In the genomic region with DNA sequence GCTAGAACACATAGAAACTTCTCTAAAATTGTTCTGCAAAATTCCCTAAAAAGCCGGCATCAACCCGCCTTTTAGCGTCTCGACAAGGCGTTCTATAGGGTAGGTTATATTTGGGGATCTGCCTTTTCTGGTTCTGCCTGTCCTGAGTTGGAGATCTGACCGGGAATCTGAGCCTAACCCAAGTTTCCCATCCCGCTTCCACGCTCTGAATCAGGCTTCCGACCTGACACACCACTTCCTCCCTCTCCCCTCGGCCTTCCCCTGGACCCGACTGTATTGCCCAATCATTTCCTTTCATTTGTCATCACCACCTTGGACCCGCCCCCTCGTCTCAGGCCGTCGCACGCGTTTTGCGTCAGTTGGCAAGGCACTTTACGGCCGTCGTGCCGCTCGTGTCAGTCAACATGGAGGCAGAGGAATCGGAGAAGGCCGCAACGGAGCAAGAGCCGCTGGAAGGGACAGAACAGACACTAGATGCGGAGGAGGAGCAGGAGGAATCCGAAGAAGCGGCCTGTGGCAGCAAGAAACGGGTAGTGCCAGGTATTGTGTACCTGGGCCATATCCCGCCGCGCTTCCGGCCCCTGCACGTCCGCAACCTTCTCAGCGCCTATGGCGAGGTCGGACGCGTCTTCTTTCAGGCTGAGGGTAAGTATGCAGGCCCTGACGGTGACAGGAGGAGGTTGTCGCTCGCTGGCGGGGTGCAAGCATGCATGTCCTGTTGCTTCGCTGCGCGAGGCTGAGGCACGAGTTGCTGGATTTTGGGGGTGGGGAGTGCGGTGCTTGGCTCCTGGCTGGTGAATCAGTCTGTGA, we compare ENCODE assay signal across 8 cellular contexts. TPM values are rescaled to one million over a fixed set of nuclear protein-coding genes. Genes with fewer than 3 reads are reported as not detected.
DNase-seq lines count a peak whose midpoint lies in the region; ATAC-seq, FAIRE-seq and TF ChIP-seq lines count a peak whose summit lies in the region.

A gene (plus strand): TSS at position 375 of the 810 bp plus-strand sequence. CDS start 30 bp downstream, at position 405.

- peaks cover 20% of the 10 kb centered on the region for H3K79me2 ChIP-seq in Karpas-422 (ENCODE audit: low read length)

- TF ChIP-seq CTCF in esophagus squamous epithelium (IDR thresholded peaks at IDR 0.05), result peak in 3 of 6 experiments; percentile 8 to 36 (median 15)

- H3K4me2 ChIP-seq in Karpas-422 (ENCODE audit: low read depth, low read length, poor library complexity, severe bottlenecking), result peak within 1 kb of the TSS; percentile 99

- H3K9me3 ChIP-seq in Karpas-422 (ENCODE audit: low read length) (no peaks in the 10 kb centered on the region), esophagus squamous epithelium (no peaks in the 10 kb centered on the region), muscle layer of duodenum (ENCODE audit: control insufficient read depth in 1 of 2, low read length in 2 of 2) (no peaks in the 10 kb centered on the region)

- DNase-seq in DMS79 treated with DMSO at 0.1 percent for 48 hours (lab: John Stamatoyannopoulos, UW) (peak; percentile 81), Karpas-422 (peak; percentile 99), RCC 7860 (ENCODE audit: low spot score) (peak; percentile 92), esophagus squamous epithelium (lab: John Stamatoyannopoulos, UW) (peak; percentile 93)
- DNase-seq in activated T-cell treated with anti-CD3 and anti-CD28 coated beads, Interleukin-2, amount 50 U/mL, for 72 hours, result peak; percentile 96
- DNase-seq in stimulated activated CD8-positive, alpha-beta memory T cell treated with anti-CD3 and anti-CD28 coated beads, Interleukin-7, amount 100 ng/mL, for 4 hours (ENCODE audit: low read depth in 2 of 2), result peak; percentile 95 to 97

- no peaks in the 10 kb centered on the region for H3K27me3 ChIP-seq in Karpas-422 (ENCODE audit: low read length)
- peaks cover 0 to 34% (median 5%) of the 10 kb centered on the region in 4 donors for H3K27me3 ChIP-seq in esophagus squamous epithelium
- peaks cover 23% of the 10 kb centered on the region for H3K27me3 ChIP-seq in muscle layer of duodenum (ENCODE audit: low read depth, low read length)

- peak within 1 kb of the TSS; percentile 94 for H2AFZ ChIP-seq in Karpas-422 (ENCODE audit: low read length)

- peaks cover 4 to 11% of the 10 kb centered on the region in 2 donors for H3K36me3 Mint-ChIP-seq in activated T-cell treated with anti-CD3 and anti-CD28 coated beads, Interleukin-2, amount 50 U/mL, for 72 hours (ENCODE audit: insufficient read depth in 2 of 2)

- peak within 1 kb of the TSS; percentile 75 for H3K4me3 ChIP-seq in Karpas-422 (ENCODE audit: low read length)
- H3K4me3 ChIP-seq in esophagus squamous epithelium, result peak within 1 kb of the TSS; percentile 78 to 97 (median 90)
- peak within 1 kb of the TSS; percentile 92 to 96 for H3K4me3 ChIP-seq in muscle layer of duodenum (ENCODE audit: low read depth in 1 of 2, low read length in 2 of 2)

- H3K4me1 ChIP-seq in Karpas-422 (ENCODE audit: low read length) (peaks cover 24% of the 10 kb centered on the region), esophagus squamous epithelium (peaks cover 9 to 32% (median 12%) of the 10 kb centered on the region in 3 donors), muscle layer of duodenum (ENCODE audit: control insufficient read depth in 1 of 2, insufficient read depth in 2 of 2, low read length in 2 of 2) (peaks cover 0 to 12% of the 10 kb centered on the region in 2 donors)

- no peak within 1 kb of the TSS for H3K27ac Mint-ChIP-seq in activated T-cell treated with anti-CD3 and anti-CD28 coated beads, Interleukin-2, amount 50 U/mL, for 72 hours

- peaks cover 15% of the 10 kb centered on the region for H3K27me3 Mint-ChIP-seq in activated T-cell treated with anti-CD3 and anti-CD28 coated beads, Interleukin-2, amount 50 U/mL, for 72 hours (ENCODE audit: low read depth)

- H3K9me3 Mint-ChIP-seq in activated T-cell treated with anti-CD3 and anti-CD28 coated beads, Interleukin-2, amount 50 U/mL, for 72 hours, result no peaks in the 10 kb centered on the region

- H3K4me1 Mint-ChIP-seq in activated T-cell treated with anti-CD3 and anti-CD28 coated beads, Interleukin-2, amount 50 U/mL, for 72 hours (ENCODE audit: low read depth), result peaks cover 47% of the 10 kb centered on the region

- TF ChIP-seq POLR2A in esophagus squamous epithelium (IDR thresholded peaks at IDR 0.05), result peak in 3 of 4 donors; percentile 63 to 79 (median 71)

- WGBS in esophagus squamous epithelium, 2 donors, result 0 to 1% methylated on average over 20 to 34 of the region's 51 CpGs

- H4K20me1 ChIP-seq in Karpas-422 (ENCODE audit: insufficient read depth, low read depth, low read length), result peaks cover 8% of the 10 kb centered on the region; the same call in 1 of the 2 replicates

- H3K4me3 Mint-ChIP-seq in activated T-cell treated with anti-CD3 and anti-CD28 coated beads, Interleukin-2, amount 50 U/mL, for 72 hours, result no peak within 1 kb of the TSS

- H3K36me3 ChIP-seq in Karpas-422 (ENCODE audit: insufficient read depth, low read length) (peaks cover 17% of the 10 kb centered on the region; the same call in 1 of the 2 replicates), esophagus squamous epithelium (peaks cover 0 to 27% (median 10%) of the 10 kb centered on the region in 3 donors), muscle layer of duodenum (ENCODE audit: control insufficient read depth in 1 of 2, insufficient read depth in 2 of 2, low read length in 2 of 2) (peaks cover 18 to 23% of the 10 kb centered on the region in 2 donors)

- intact Hi-C loops in esophagus squamous epithelium (cut with DNase I), result no loop called here

- FAIRE-seq in RCC 7860 (lab: Jason Lieb, UNC), result peak; percentile 83

- H3K9ac ChIP-seq in Karpas-422 (ENCODE audit: low read length), result peak within 1 kb of the TSS; percentile 82

- H3K27ac ChIP-seq in Karpas-422 (ENCODE audit: low read length), result peak within 1 kb of the TSS; percentile 64
- H3K27ac ChIP-seq in esophagus squamous epithelium, result peak within 1 kb of the TSS; percentile 87 to 93 (median 92)
- H3K27ac ChIP-seq in muscle layer of duodenum (ENCODE audit: low read length), result peak within 1 kb of the TSS; percentile 89

- ATAC-seq in GM21825 (IDR thresholded peaks at IDR 0.05; ENCODE audit: unreplicated experiment), result peak; percentile 66
- ATAC-seq in activated T-cell treated with anti-CD3 and anti-CD28 coated beads, Interleukin-2, amount 50 U/mL, for 72 hours (replicated peaks in 1 of 2), result peak; percentile 77 to 78

- H3K9me2 ChIP-seq in Karpas-422 (replicated peaks; ENCODE audit: insufficient read depth, low read length), result no peaks in the 10 kb centered on the region

RNA-seq across cellular contexts. Expression of the gene that starts here (rescaled TPM):
- total RNA-seq in Karpas-422 (2014; rRNA removed; shearing (Covaris generic); ENCODE audit: low replicate concordance), result 22.7 and 23.7 TPM in 2 replicates
- total RNA-seq in activated T-cell treated with anti-CD3 and anti-CD28 coated beads, Interleukin-2, amount 50 U/mL, for 72 hours, result 10 to 100 TPM; 20.9 to 21.8 TPM
- 10 to 100 TPM; 16.0 to 23.5 (median 17.1) TPM for total RNA-seq in esophagus squamous epithelium

Comparison
In these comparisons a context has a peak if more than half of its experiments do, and no peak if none do; other contexts are left out.
1. Peak in every context shown above with its lines: DNase-seq, ATAC-seq, H3K4me3 ChIP-seq and H3K27ac ChIP-seq.